ENCODE assay signal across 25 cellular contexts in the genomic region with DNA sequence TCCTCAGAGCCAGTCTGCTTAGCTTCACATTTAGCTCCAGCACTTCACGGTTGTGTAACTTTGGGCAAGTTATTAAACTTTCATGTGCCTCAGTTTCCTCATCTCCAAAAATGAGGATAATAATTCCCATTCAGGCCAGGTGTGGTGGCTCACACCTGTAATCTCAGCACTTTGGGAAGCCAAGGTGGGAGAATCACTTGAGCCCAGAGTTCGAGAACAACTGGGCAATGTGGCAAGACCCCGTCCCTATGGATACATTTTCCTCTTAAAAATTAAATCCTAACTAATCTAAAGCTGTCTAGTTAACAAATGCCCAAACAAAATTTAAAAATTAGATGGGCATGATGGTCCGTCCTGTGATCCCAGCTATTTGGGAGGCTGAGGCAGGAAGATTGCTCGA. TPM values are rescaled to one million over a fixed set of nuclear protein-coding genes. Genes with fewer than 3 reads are reported as not detected.
DNase-seq lines count a peak whose midpoint lies in the region; ATAC-seq and TF ChIP-seq lines count a peak whose summit lies in the region.
"Had no signal": no experiment of that assay in that cellular context is flagged by ENCODE, and none has a peak within 500 bp of the region (broad histone marks: within the 10 kb centered on the region; RNA-seq: fewer than 3 reads in every experiment).

No MANE protein-coding gene starts in this region.

- H3K27ac ChIP-seq in HEK293 (ENCODE audit: extremely low read depth, low read depth, low read length) (no peak overlapping the region), osteoblast (ENCODE audit: low read depth, low read length) (no peak overlapping the region)
- H3K27ac ChIP-seq: BLaER1 had no signal

- H3K9me3 Mint-ChIP-seq in WTC11, result no peaks in the 10 kb centered on the region
- H3K9me3 Mint-ChIP-seq in T-helper 2 cell treated with Interferon-gamma antibody and Interleukin-4, amounts not matched to agents 5 μg/mL and 100 μg/mL, for 36 hours, result no peaks in the 10 kb centered on the region
- H3K9me3 Mint-ChIP-seq: CD4-positive, alpha-beta memory T cell; CD4-positive, CD25-positive, alpha-beta regulatory T cell; CD8-positive, alpha-beta memory T cell had no signal

- no peaks in the 10 kb centered on the region for H3K27me3 Mint-ChIP-seq in WTC11 (ENCODE audit: low read depth)
- H3K27me3 Mint-ChIP-seq in T-helper 2 cell treated with Interferon-gamma antibody and Interleukin-4, amounts not matched to agents 5 μg/mL and 100 μg/mL, for 36 hours (ENCODE audit: low read depth), result no peaks in the 10 kb centered on the region
- H3K27me3 Mint-ChIP-seq: CD4-positive, alpha-beta memory T cell; CD4-positive, CD25-positive, alpha-beta regulatory T cell; CD8-positive, alpha-beta memory T cell had no signal

- no peak overlapping the region for H3K4me2 ChIP-seq in osteoblast (ENCODE audit: insufficient read depth, low read length)
- H3K4me2 ChIP-seq: BLaER1 had no signal

- CTCF ChIA-PET in HEK293 (lab: Yijun Ruan, JAX) (interaction anchor here (1.0 kb wide), 1 partner anchor 37 kb away, joined by 3 read pairs; no protein-coding TSS in a partner anchor), WTC11 (lab: Charles Lee) (interaction anchor here (1.7 kb wide), 1 partner anchor 35 kb away, joined by 5 read pairs; no protein-coding TSS in a partner anchor)

- no peak overlapping the region for H3K4me3 ChIP-seq in HEK293 (ENCODE audit: low read depth, low read length)
- no peak overlapping the region for H3K4me3 ChIP-seq in osteoblast (ENCODE audit: insufficient read depth, low read length)
- H3K4me3 ChIP-seq: BLaER1, GM12878 had no signal

- peaks cover 49% of the 10 kb centered on the region for H3K36me3 Mint-ChIP-seq in WTC11
- H3K36me3 Mint-ChIP-seq in T-helper 2 cell treated with Interferon-gamma antibody and Interleukin-4, amounts not matched to agents 5 μg/mL and 100 μg/mL, for 36 hours (ENCODE audit: low read depth), result peaks cover 31% of the 10 kb centered on the region

- H3K4me1 Mint-ChIP-seq in WTC11, result peaks cover 19% of the 10 kb centered on the region
- peaks cover 9% of the 10 kb centered on the region for H3K4me1 Mint-ChIP-seq in T-helper 2 cell treated with Interferon-gamma antibody and Interleukin-4, amounts not matched to agents 5 μg/mL and 100 μg/mL, for 36 hours (ENCODE audit: low read depth)

- no peak overlapping the region for H3K27ac Mint-ChIP-seq in WTC11
- no peak overlapping the region for H3K27ac Mint-ChIP-seq in T-helper 2 cell treated with Interferon-gamma antibody and Interleukin-4, amounts not matched to agents 5 μg/mL and 100 μg/mL, for 36 hours
- H3K27ac Mint-ChIP-seq: CD14-positive monocyte; CD4-positive, alpha-beta memory T cell; CD4-positive, CD25-positive, alpha-beta regulatory T cell had no signal

- DNase-seq in WTC11 (ENCODE audit: low spot score) (no peak), osteoblast (ENCODE audit: insufficient read length, low spot score, missing footprints) (peak; percentile 35)
- DNase-seq in T-helper 2 cell treated with Interferon-gamma antibody and Interleukin-4, amounts not matched to agents 5 μg/mL and 100 μg/mL, for 36 hours (ENCODE audit: low spot score), result no peak
- DNase-seq: 8988T; ACHN; BE2C; C1 segment of cervical spinal cord; CD4-positive, alpha-beta memory T cell; CD4-positive, CD25-positive, alpha-beta regulatory T cell; CD8-positive, alpha-beta memory T cell; COR-L47; DMS 273 treated with DMSO at 0.1 percent for 48 hours; DMS153; DMS53; DMS79; DND-41; EL; GDM1 had no signal

- no peaks in the 10 kb centered on the region for H3K27me3 ChIP-seq in osteoblast (ENCODE audit: insufficient read depth, low read length)
- H3K27me3 ChIP-seq: BE2C, BLaER1 had no signal

- POLR2A ChIA-PET in HEK293 (lab: Yijun Ruan, JAX) (interaction anchor here (1.3 kb wide), 1 partner anchor 8 kb away, joined by 3 read pairs; the partner anchor contains the start of gene RCN2), WTC11 (lab: Charles Lee) (interaction anchor here (0.6 kb wide), 1 partner anchor 732 kb away, joined by 5 read pairs; no protein-coding TSS in a partner anchor)

- H3K9me3 ChIP-seq in HEK293 (ENCODE audit: control insufficient read depth, insufficient read depth, low read depth, low read length) (no peaks in the 10 kb centered on the region), osteoblast (ENCODE audit: low read depth, low read length) (no peaks in the 10 kb centered on the region)
- H3K9me3 ChIP-seq: BE2C, BLaER1 had no signal

- TF ChIP-seq CTCF in HEK293 (tag by site-specific recombination; IDR thresholded peaks at IDR 0.05) (no peak), WTC11 (IDR thresholded peaks at IDR 0.05) (no peak), osteoblast (IDR thresholded peaks at IDR 0.05; ENCODE audit: extremely low read depth, low read depth, low read length) (no peak)

- H2AFZ ChIP-seq in osteoblast (ENCODE audit: low read length), result no peak overlapping the region

- H4K20me1 ChIP-seq in osteoblast (ENCODE audit: insufficient read depth, low read length), result no peaks in the 10 kb centered on the region

- H3K4me1 ChIP-seq in HEK293 (ENCODE audit: control insufficient read depth, insufficient read depth, low read length), result no peaks in the 10 kb centered on the region; the same call in 1 of the 2 replicates
- no peaks in the 10 kb centered on the region for H3K4me1 ChIP-seq in osteoblast (ENCODE audit: insufficient read depth, low read length)
- H3K4me1 ChIP-seq: BE2C had no signal

- H3K36me3 ChIP-seq in HEK293 (ENCODE audit: control insufficient read depth in 2 of 2, insufficient read depth in 1 of 2, low read length in 2 of 2) (peaks cover 55 to 75% of the 10 kb centered on the region in 2 experiments), osteoblast (ENCODE audit: insufficient read depth, low read length) (peaks cover 12% of the 10 kb centered on the region)

- no peak overlapping the region for H3K4me3 Mint-ChIP-seq in WTC11
- H3K4me3 Mint-ChIP-seq in T-helper 2 cell treated with Interferon-gamma antibody and Interleukin-4, amounts not matched to agents 5 μg/mL and 100 μg/mL, for 36 hours, result no peak overlapping the region
- H3K4me3 Mint-ChIP-seq: CD14-positive monocyte; CD4-positive, alpha-beta memory T cell; CD4-positive, CD25-positive, alpha-beta regulatory T cell; CD8-positive, alpha-beta memory T cell had no signal

- H3K79me2 ChIP-seq in osteoblast (ENCODE audit: insufficient read depth, low read length), result peaks cover 2% of the 10 kb centered on the region

- ATAC-seq in WTC11, result no peak
- ATAC-seq in GM21619 (IDR thresholded peaks at IDR 0.05; ENCODE audit: unreplicated experiment), result no peak
- ATAC-seq: GM12878 had no signal

TF ChIP-seq in HEK293, 187 proteins besides CTCF, POLR2A, EP300 and RAD21:
- TF ChIP-seq ZNF121 (tag by site-specific recombination; IDR thresholded peaks at IDR 0.05) (peak; percentile 72; the same call in 1 of the 2 replicates), ZNF792 (tag by site-specific recombination; IDR thresholded peaks at IDR 0.05) (no peak), ZNF362 (tag by site-specific recombination; IDR thresholded peaks at IDR 0.05) (no peak), ZNF664 (tag by site-specific recombination; IDR thresholded peaks at IDR 0.05) (no peak)

TF ChIP-seq in WTC11, 78 proteins besides CTCF, POLR2A, EP300 and RAD21:
- TF ChIP-seq ZNF232 (CRISPR knock-in tag; IDR thresholded peaks at IDR 0.05) (no peak), ZNF121 (CRISPR knock-in tag; IDR thresholded peaks at IDR 0.05) (peak; percentile 84; the same call in 1 of the 2 replicates), ELF4 (CRISPR knock-in tag; IDR thresholded peaks at IDR 0.05; ENCODE audit: low read depth) (no peak)
TF ChIP-seq in WTC11: peak in this region for 1.

RNA-seq across cellular contexts. Expression of gene RCN2, which starts 7.2 kb away (rescaled TPM):
- total RNA-seq in WTC11 (2021) (102 to 112 TPM (median 103 TPM) in 3 replicates), osteoblast (50.3 and 54.8 TPM in 2 replicates)

RNA-seq across cellular contexts. Expression of gene SCAPER, which starts 33.6 kb away (rescaled TPM):
- total RNA-seq in WTC11 (2021) (10.3 to 14.0 TPM (median 12.8 TPM) in 3 replicates), osteoblast (8.3 and 10.6 TPM in 2 replicates)

RNA-seq across cellular contexts. Expression of gene PSTPIP1, which starts 56.2 kb away (rescaled TPM):
- total RNA-seq in WTC11 (2021) (1.3 to 1.6 TPM (median 1.5 TPM) in 3 replicates), osteoblast (not detected in 2 replicates)
- total RNA-seq: A673, G401 had no signal

Comparison
In these comparisons a context has a peak if more than half of its experiments do, and no peak if none do; other contexts are left out.
1. Of the 8 proteins assayed by ChIP-seq in both HEK293 and WTC11: peak only in HEK293: none; only in WTC11: none; in both: ZNF121; in neither: 7.